In the genomic region with DNA sequence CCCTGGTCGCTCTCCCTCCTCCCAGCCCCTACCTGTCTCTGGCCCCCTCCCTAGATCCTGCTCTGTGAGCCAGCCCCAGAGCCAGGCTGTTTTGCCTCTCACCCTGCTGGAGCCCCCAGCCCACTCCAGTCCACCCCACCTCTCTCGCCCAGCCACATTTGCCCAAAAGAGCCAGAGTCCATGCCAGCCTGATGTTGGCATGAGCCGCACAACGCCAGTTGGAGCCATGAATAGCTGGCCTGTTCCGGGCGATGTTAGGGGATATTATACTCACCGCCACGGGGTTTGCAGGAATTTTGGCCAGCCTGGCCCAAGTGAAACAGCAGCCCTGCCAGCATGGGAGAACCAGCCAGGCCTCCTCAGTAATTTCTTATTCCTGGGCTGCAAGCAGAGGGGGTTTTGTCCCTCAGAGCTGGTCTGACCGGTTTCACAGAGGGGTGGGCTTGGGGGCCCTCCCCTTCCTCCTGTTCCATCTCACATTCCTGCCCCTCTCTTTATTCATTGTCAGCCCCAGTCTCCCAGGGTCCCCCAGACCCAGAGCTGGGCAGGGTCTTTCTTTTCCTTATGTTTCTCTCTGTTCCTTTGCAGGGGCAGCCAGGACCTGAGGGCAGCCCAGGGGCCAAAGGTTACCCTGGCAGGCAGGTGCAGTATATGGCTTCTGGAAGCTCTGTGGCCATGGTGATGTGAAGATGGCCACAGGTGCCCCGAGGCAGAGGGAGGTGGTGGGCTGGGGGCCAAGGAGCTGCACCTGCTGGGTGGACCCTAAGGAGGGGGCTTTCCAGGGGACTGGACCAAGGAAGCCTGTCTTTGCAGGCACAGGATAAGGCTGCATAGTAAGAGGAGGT, we compare ENCODE assay signal across 19 cellular contexts. TPM values are rescaled to one million over a fixed set of nuclear protein-coding genes. Genes with fewer than 3 reads are reported as not detected.
DNase-seq lines count a peak whose midpoint lies in the region; ATAC-seq and TF ChIP-seq lines count a peak whose summit lies in the region.
"Had no signal": no experiment of that assay in that cellular context is flagged by ENCODE, and none has a peak within 500 bp of the region (broad histone marks: within the 10 kb centered on the region; RNA-seq: fewer than 3 reads in every experiment).

No MANE protein-coding gene starts in this region.

- H3K27me3 Mint-ChIP-seq in CD4-positive, alpha-beta T cell = no peaks in the 10 kb centered on the region
- H3K27me3 Mint-ChIP-seq: activated naive CD8-positive, alpha-beta T cell treated with anti-CD3 and anti-CD28 coated beads, Interleukin-2, amount 10 ng/mL, durations not matched to agents 7 days and 5 days had no signal

- 24% methylated on average over 9 of the region's 10 CpGs for WGBS in prostate gland

- intact Hi-C loops in prostate gland (cut with DNase I) = no loop called here
- intact Hi-C loops in CD4-positive, alpha-beta T cell (cut with DNase I, micrococcal nuclease) = no loop called here

- CTCF ChIA-PET in CD4-positive, alpha-beta T cell (lab: Charles Lee) = no interaction called here

- no peak overlapping the region for H3K27ac Mint-ChIP-seq in CD4-positive, alpha-beta T cell
- H3K27ac Mint-ChIP-seq: activated naive CD8-positive, alpha-beta T cell treated with anti-CD3 and anti-CD28 coated beads, Interleukin-2, amount 10 ng/mL, durations not matched to agents 7 days and 5 days; endodermal cell; memory B cell had no signal

- peak in 12 of 14 donors; percentile 14 to 83 (median 62) for DNase-seq in C1 segment of cervical spinal cord (lab: John Stamatoyannopoulos, UW)
- DNase-seq in cerebellar cortex (ENCODE audit: low spot score) = peak; percentile 34
- peak; percentile 34 for DNase-seq in iPS-NIHi11 (ENCODE audit: low spot score)
- DNase-seq in prostate gland (ENCODE audit: low spot score) = peak; percentile 18
- DNase-seq in A172 (ENCODE audit: low spot score) = no peak
- DNase-seq in CD4-positive, alpha-beta T cell = no peak
- no peak for DNase-seq in cerebellum (ENCODE audit: low spot score)
- DNase-seq: activated CD4-positive, alpha-beta T cell treated with anti-CD3 and anti-CD28 coated beads, Interleukin-2, amount 50 U/mL, for 4 hours; activated naive CD8-positive, alpha-beta T cell treated with anti-CD3 and anti-CD28 coated beads, Interleukin-2, amount 10 ng/mL, durations not matched to agents 7 days and 5 days; activated T-cell treated with anti-CD3 and anti-CD28 coated beads, Interleukin-2, amount 50 U/mL, for 4 hours; endodermal cell; GOT3; NCI-H1092 treated with DMSO at 0.1 percent for 48 hours; small intestine; SW 1271 had no signal

- no peak overlapping the region for H3K4me3 ChIP-seq in prostate gland
- H3K4me3 ChIP-seq: K562 had no signal

- no peaks in the 10 kb centered on the region for H3K9me3 ChIP-seq in prostate gland
- H3K9me3 ChIP-seq in CD4-positive, alpha-beta T cell (ENCODE audit: control insufficient read depth, low read length) = no peaks in the 10 kb centered on the region

- no peak overlapping the region for H3K4me3 Mint-ChIP-seq in CD4-positive, alpha-beta T cell
- H3K4me3 Mint-ChIP-seq: activated naive CD8-positive, alpha-beta T cell treated with anti-CD3 and anti-CD28 coated beads, Interleukin-2, amount 10 ng/mL, durations not matched to agents 7 days and 5 days; activated T-cell treated with anti-CD3 and anti-CD28 coated beads, Interleukin-2, amount 50 U/mL, for 4 hours; central memory CD8-positive, alpha-beta T cell; endodermal cell; memory B cell had no signal

- no peaks in the 10 kb centered on the region for H3K4me1 Mint-ChIP-seq in CD4-positive, alpha-beta T cell (ENCODE audit: low read depth)
- H3K4me1 Mint-ChIP-seq: activated naive CD8-positive, alpha-beta T cell treated with anti-CD3 and anti-CD28 coated beads, Interleukin-2, amount 10 ng/mL, durations not matched to agents 7 days and 5 days; central memory CD8-positive, alpha-beta T cell; memory B cell had no signal

- H3K4me1 ChIP-seq in prostate gland (replicated peaks) = peaks cover 2% of the 10 kb centered on the region

- H3K36me3 Mint-ChIP-seq in CD4-positive, alpha-beta T cell (ENCODE audit: low read depth) = no peaks in the 10 kb centered on the region
- H3K36me3 Mint-ChIP-seq: activated naive CD8-positive, alpha-beta T cell treated with anti-CD3 and anti-CD28 coated beads, Interleukin-2, amount 10 ng/mL, durations not matched to agents 7 days and 5 days; memory B cell had no signal

- no peaks in the 10 kb centered on the region for H3K27me3 ChIP-seq in prostate gland (replicated peaks; ENCODE audit: insufficient read depth)
- H3K27me3 ChIP-seq in CD4-positive, alpha-beta T cell (ENCODE audit: control insufficient read depth, insufficient read depth, low read length) = no peaks in the 10 kb centered on the region

- no peak for TF ChIP-seq POLR2A in prostate gland (IDR thresholded peaks at IDR 0.05)

- no peaks in the 10 kb centered on the region for H3K9me3 Mint-ChIP-seq in CD4-positive, alpha-beta T cell
- H3K9me3 Mint-ChIP-seq: activated naive CD8-positive, alpha-beta T cell treated with anti-CD3 and anti-CD28 coated beads, Interleukin-2, amount 10 ng/mL, durations not matched to agents 7 days and 5 days; activated T-cell treated with anti-CD3 and anti-CD28 coated beads, Interleukin-2, amount 50 U/mL, for 4 hours; central memory CD8-positive, alpha-beta T cell; endodermal cell; memory B cell had no signal

- POLR2A ChIA-PET in CD4-positive, alpha-beta T cell (lab: Charles Lee) = no interaction called here

- no peak for ATAC-seq in CD4-positive, alpha-beta T cell (ENCODE audit: poor library complexity)
- no peak for ATAC-seq in GM18511 (IDR thresholded peaks at IDR 0.05; ENCODE audit: unreplicated experiment)
- ATAC-seq: activated T-cell treated with anti-CD3 and anti-CD28 coated beads, Interleukin-2, amount 50 U/mL, for 4 hours; K562 had no signal

- H3K27ac ChIP-seq in prostate gland = peak overlapping the region in 1 of 2 donors; percentile 50
- no peak overlapping the region for H3K27ac ChIP-seq in CD4-positive, alpha-beta T cell (ENCODE audit: low read depth, low read length)

- no peak for TF ChIP-seq CTCF in prostate gland (IDR thresholded peaks at IDR 0.05)
- no peak for TF ChIP-seq CTCF in CD4-positive, alpha-beta T cell (IDR thresholded peaks at IDR 0.05)

- no peaks in the 10 kb centered on the region for H3K36me3 ChIP-seq in prostate gland

RNA-seq across cellular contexts. Expression of a gene that starts 50.1 kb away (rescaled TPM):
- total RNA-seq in prostate gland (10 to 100 TPM in 1 of 2 donors, 1 to 10 TPM in 1; 8.7 to 54.8 TPM), cerebellum (15.5 TPM)
- 8.2 and 8.4 TPM in 2 replicates for total RNA-seq in A172 (2014; rRNA removed; shearing (Covaris generic))
- 1 to 10 TPM in 1 of 2 experiments, under 1 TPM in 1; 0.87 to 1.2 TPM for total RNA-seq in CD4-positive, alpha-beta T cell

Comparison
In these comparisons a context has a peak if more than half of its experiments do, and no peak if none do; other contexts are left out.
1. DNase-seq: peak in C1 segment of cervical spinal cord (12 of 14), cerebellar cortex (single experiment), iPS-NIHi11 (single experiment) and prostate gland (single experiment); none in A172 (single experiment), CD4-positive, alpha-beta T cell (0 of 10) and cerebellum (single experiment).